7 cellular contexts compared by ENCODE assay signal in the genomic region with DNA sequence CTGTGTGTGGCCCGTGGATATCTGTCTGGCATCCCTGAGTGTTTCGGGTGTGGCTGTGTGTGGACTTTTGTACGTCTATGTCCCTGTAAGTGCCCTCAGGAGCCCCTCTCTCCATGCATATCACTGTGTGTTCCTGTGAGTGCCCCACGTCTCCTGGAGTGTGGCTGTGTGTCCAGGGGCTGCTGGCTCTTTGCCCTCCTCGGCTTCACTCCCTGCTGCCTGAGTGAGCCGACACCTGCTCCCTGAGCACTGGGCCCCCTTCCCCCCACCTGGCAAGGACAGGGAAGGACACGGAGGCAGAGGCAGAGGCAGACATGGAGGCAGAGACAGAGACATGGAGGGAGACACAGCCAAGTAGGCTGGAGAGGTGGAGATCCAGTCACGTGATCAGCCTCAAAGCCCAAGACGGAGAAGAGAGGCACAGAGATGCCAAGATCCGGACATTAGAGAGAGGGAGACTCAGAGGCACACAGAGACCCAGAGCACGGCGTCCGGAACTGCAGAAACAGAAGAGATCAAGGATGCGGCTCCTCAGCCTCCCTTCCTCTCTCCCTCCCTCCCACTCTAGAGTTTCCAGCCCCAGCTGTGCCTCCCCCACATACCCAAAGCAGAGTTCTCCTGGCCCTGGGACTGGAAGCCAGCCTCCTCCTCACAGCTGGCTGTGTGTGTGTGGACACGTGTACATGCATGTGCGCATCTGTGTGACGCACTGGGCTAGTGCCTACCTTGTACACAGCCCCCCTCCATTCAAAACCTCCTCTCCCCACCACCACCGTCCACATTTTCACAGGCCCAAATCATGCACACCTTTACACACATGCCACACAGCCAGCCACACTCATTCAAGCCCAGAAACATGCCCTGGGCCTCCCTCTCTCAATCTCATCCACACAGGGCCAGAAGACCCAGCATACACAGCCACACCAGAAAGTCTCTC. TPM values are rescaled to one million over a fixed set of nuclear protein-coding genes. Genes with fewer than 3 reads are reported as not detected.
A peak's percentile ranks its signal among the peaks of the same experiment; 100 is the strongest.
DNase-seq lines count a peak whose midpoint lies in the region; ATAC-seq and TF ChIP-seq lines count a peak whose summit lies in the region.

No MANE protein-coding gene starts in this region.

- H3K27me3 ChIP-seq in HCT116 (ENCODE audit: insufficient read depth, low read length), result no peaks in the 10 kb centered on the region
- no peaks in the 10 kb centered on the region for H3K27me3 ChIP-seq in testis

- RAD21 ChIA-PET in HCT116 (lab: Charles Lee; ENCODE audit: low non-redundant PET in 1 of 2, low total read pairs in 2 of 2, uncharacterized antibody in 2 of 2, unreplicated experiment in 2 of 2), result no interaction called here

- CTCF ChIA-PET in HCT116 (lab: Charles Lee), result no interaction called here

- TF ChIP-seq RAD21 in HCT116 (IDR thresholded peaks at IDR 0.05; ENCODE audit: low read depth), result no peak

- no peaks in the 10 kb centered on the region for H3K9me2 ChIP-seq in HCT116 (ENCODE audit: insufficient read depth)

- H4K20me1 ChIP-seq in HCT116 (ENCODE audit: insufficient read depth), result no peaks in the 10 kb centered on the region

- intact Hi-C loops in HCT116 (cut with micrococcal nuclease) (no loop called here), testis (cut with DNase I; ENCODE audit: low total_unique reads) (no loop called here)

- peak overlapping the region; percentile 84 for H3K4me2 ChIP-seq in HCT116 (ENCODE audit: low read length)

- no peak for TF ChIP-seq CTCF in HCT116 (IDR thresholded peaks at IDR 0.05 in 2 of 3, conservative IDR thresholded peaks at IDR 0.05 in 1 of 3; ENCODE audit: borderline replicate concordance in 1 of 3, insufficient read depth in 1 of 3, low read depth in 2 of 3, low read length in 2 of 3)
- TF ChIP-seq CTCF in testis (IDR thresholded peaks at IDR 0.05), result no peak

- TF ChIP-seq POLR2A in HCT116 (IDR thresholded peaks at IDR 0.05; ENCODE audit: borderline replicate concordance, extremely low read depth, insufficient read depth, insufficient read length) (no peak), testis (IDR thresholded peaks at IDR 0.05) (no peak)

- H2AFZ ChIP-seq in HCT116 (ENCODE audit: low read depth, low read length, poor library complexity, severe bottlenecking), result no peak overlapping the region

- DNase-seq in HCT116 (ENCODE audit: low read depth, low spot score) (no peak), NCI-H774 (lab: John Stamatoyannopoulos, UW) (peak; percentile 24), dermis blood vessel endothelial cell (peak; percentile 37), medulla oblongata (ENCODE audit: extremely low spot score) (peak; percentile 86), testis (peak; percentile 92)

- no peaks in the 10 kb centered on the region for H3K79me2 ChIP-seq in HCT116 (ENCODE audit: insufficient read depth, low read length)

- H3K4me1 ChIP-seq in HCT116 (ENCODE audit: control insufficient read depth in 1 of 2, insufficient read depth in 2 of 2, low read length in 2 of 2), result peaks cover 40 to 72% of the 10 kb centered on the region in 2 experiments
- H3K4me1 ChIP-seq in testis, result peaks cover 58% of the 10 kb centered on the region

- WGBS in testis, 2 donors, result 11 to 12% methylated on average over 13 to 17 of the region's 18 CpGs

- H3K9me3 ChIP-seq in HCT116 (ENCODE audit: control insufficient read depth in 1 of 2, insufficient read depth in 1 of 2, low read depth in 1 of 2, low read length in 2 of 2) (no peaks in the 10 kb centered on the region), testis (no peaks in the 10 kb centered on the region)

- peak overlapping the region; percentile 57 to 59 for H3K4me3 ChIP-seq in HCT116 (replicated peaks in 1 of 2; ENCODE audit: low read depth in 1 of 2, low read length in 2 of 2)
- peak overlapping the region in 1 of 2 donors; percentile 59 for H3K4me3 ChIP-seq in testis

- BruUV-seq in HCT116 (replicated peaks; lab: Mats Ljungman, UMichigan), result no TSS peak

- peak; percentile 26 for ATAC-seq in HCT116
- no peak for ATAC-seq in HG02678 (IDR thresholded peaks at IDR 0.05; ENCODE audit: unreplicated experiment)
- no peak for ATAC-seq in GM21526 (IDR thresholded peaks at IDR 0.05; ENCODE audit: low FRiP score, unreplicated experiment)

- no peaks in the 10 kb centered on the region for H3K36me3 ChIP-seq in HCT116 (ENCODE audit: control insufficient read depth in 1 of 2, insufficient read depth in 2 of 2, low read length in 2 of 2)
- H3K36me3 ChIP-seq in testis (ENCODE audit: low read depth, missing control alignments), result no peaks in the 10 kb centered on the region

- peak overlapping the region; percentile 76 for H3K9ac ChIP-seq in HCT116 (ENCODE audit: low read length)

- peak overlapping the region; percentile 89 for H3K27ac ChIP-seq in HCT116 (ENCODE audit: low read depth, low read length)
- peak overlapping the region; percentile 91 to 92 for H3K27ac ChIP-seq in testis

- POLR2A ChIA-PET in HCT116 (lab: Charles Lee), result no interaction called here

TF ChIP-seq in HCT116, 20 proteins besides CTCF, POLR2A, EP300 and RAD21:
- TF ChIP-seq TCF7L2 (IDR thresholded peaks at IDR 0.05; ENCODE audit: borderline replicate concordance, extremely low read depth, insufficient read depth, insufficient read length) (peak; percentile 43), POLR2AphosphoS5 (IDR thresholded peaks at IDR 0.05; ENCODE audit: low read depth, low read length) (peak; percentile 41), YY1 (IDR thresholded peaks at IDR 0.05; ENCODE audit: extremely low read depth, insufficient replicate concordance, low read depth, low read length) (peak; percentile 20), CEBPB (IDR thresholded peaks at IDR 0.05; ENCODE audit: low read depth) (no peak), EZH2phosphoT487 (IDR thresholded peaks at IDR 0.05; ENCODE audit: borderline replicate concordance) (no peak)
TF ChIP-seq in HCT116: peak in this region for 3.

RNA-seq across cellular contexts. Expression of a gene that starts 39.0 kb away (rescaled TPM):
- total RNA-seq in HCT116 (2021; ENCODE audit: unreplicated experiment) (111 TPM), dermis blood vessel endothelial cell (45.9 and 110 TPM in 2 replicates), testis (10 to 100 TPM; 57.8 to 58.0 TPM)
- 78.7 and 84.7 TPM in 2 replicates for polyA plus RNA-seq in HCT116 (2012)
- 128 TPM for polyA plus RNA-seq in testis (ENCODE audit: insufficient read depth, low read depth, low replicate concordance)
